1 cellular context compared by ENCODE assay signal in the genomic region with DNA sequence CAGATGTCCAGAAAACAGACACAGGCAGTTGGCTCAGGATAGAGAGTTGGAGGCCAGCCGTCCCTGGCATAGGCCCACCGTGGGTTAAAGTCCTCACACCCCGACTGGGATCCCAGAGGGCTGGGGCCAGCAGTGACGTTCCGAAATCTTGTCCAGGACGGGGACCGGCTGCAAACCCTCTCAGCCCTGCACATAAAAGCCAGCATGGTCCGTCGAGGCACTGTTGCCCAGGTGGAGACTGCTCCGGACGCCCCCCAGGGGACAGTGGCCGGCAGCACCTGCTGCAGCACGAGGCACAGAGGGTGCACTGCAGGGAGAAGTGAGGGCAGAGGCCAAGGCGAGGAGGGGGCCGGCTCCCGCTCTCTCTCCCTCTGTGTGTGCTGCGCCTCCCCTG.
TF ChIP-seq lines count a peak whose summit lies in the region.

No MANE protein-coding gene starts in this region.

TF ChIP-seq in WTC11, 78 proteins besides CTCF, POLR2A, EP300 and RAD21 (continued from another document):
- TF ChIP-seq ZNF532 (CRISPR knock-in tag; IDR thresholded peaks at IDR 0.05; ENCODE audit: borderline replicate concordance): no peak
- no peak for TF ChIP-seq MXD4 (CRISPR knock-in tag; IDR thresholded peaks at IDR 0.05; ENCODE audit: borderline replicate concordance)
- no peak for TF ChIP-seq ZBTB21 (CRISPR knock-in tag; IDR thresholded peaks at IDR 0.05; ENCODE audit: borderline replicate concordance)
- TF ChIP-seq EMX1 (CRISPR knock-in tag; IDR thresholded peaks at IDR 0.05): no peak
- TF ChIP-seq HMGXB4 (CRISPR knock-in tag; IDR thresholded peaks at IDR 0.05): peak; percentile 31; the same call in 1 of the 2 replicates
- TF ChIP-seq, protein P1, sequence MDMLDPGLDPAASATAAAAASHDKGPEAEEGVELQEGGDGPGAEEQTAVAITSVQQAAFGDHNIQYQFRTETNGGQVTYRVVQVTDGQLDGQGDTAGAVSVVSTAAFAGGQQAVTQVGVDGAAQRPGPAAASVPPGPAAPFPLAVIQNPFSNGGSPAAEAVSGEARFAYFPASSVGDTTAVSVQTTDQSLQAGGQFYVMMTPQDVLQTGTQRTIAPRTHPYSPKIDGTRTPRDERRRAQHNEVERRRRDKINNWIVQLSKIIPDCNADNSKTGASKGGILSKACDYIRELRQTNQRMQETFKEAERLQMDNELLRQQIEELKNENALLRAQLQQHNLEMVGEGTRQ (CRISPR knock-in tag; IDR thresholded peaks at IDR 0.05): no peak
- TF ChIP-seq ZNF396 (CRISPR knock-in tag; IDR thresholded peaks at IDR 0.05; ENCODE audit: borderline replicate concordance): no peak
- 0 out of 2 replicates have a peak, but pooled peaks have one; percentile 14 for TF ChIP-seq NR2C2 (CRISPR knock-in tag; IDR thresholded peaks at IDR 0.05)
- TF ChIP-seq, protein P2, sequence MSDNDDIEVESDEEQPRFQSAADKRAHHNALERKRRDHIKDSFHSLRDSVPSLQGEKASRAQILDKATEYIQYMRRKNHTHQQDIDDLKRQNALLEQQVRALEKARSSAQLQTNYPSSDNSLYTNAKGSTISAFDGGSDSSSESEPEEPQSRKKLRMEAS (CRISPR knock-in tag; IDR thresholded peaks at IDR 0.05): peak; percentile 95
- no peak for TF ChIP-seq SMAD4 (CRISPR knock-in tag; IDR thresholded peaks at IDR 0.05)
- 0 out of 2 replicates have a peak, but pooled peaks have one; percentile 13 for TF ChIP-seq SP1 (CRISPR knock-in tag; conservative IDR thresholded peaks at IDR 0.05)
- TF ChIP-seq ELF4 (CRISPR knock-in tag; IDR thresholded peaks at IDR 0.05; ENCODE audit: low read depth): no peak
- 0 out of 2 replicates have a peak, but pooled peaks have one; percentile 29 for TF ChIP-seq E2F5 (CRISPR knock-in tag; IDR thresholded peaks at IDR 0.05)
- TF ChIP-seq, protein P3, sequence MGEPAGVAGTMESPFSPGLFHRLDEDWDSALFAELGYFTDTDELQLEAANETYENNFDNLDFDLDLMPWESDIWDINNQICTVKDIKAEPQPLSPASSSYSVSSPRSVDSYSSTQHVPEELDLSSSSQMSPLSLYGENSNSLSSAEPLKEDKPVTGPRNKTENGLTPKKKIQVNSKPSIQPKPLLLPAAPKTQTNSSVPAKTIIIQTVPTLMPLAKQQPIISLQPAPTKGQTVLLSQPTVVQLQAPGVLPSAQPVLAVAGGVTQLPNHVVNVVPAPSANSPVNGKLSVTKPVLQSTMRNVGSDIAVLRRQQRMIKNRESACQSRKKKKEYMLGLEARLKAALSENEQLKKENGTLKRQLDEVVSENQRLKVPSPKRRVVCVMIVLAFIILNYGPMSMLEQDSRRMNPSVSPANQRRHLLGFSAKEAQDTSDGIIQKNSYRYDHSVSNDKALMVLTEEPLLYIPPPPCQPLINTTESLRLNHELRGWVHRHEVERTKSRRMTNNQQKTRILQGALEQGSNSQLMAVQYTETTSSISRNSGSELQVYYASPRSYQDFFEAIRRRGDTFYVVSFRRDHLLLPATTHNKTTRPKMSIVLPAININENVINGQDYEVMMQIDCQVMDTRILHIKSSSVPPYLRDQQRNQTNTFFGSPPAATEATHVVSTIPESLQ (CRISPR knock-in tag; IDR thresholded peaks at IDR 0.05): no peak
- peak; percentile 80 for TF ChIP-seq FOXP1 (CRISPR knock-in tag; IDR thresholded peaks at IDR 0.05; ENCODE audit: borderline replicate concordance)
- no peak for TF ChIP-seq ESRRA (CRISPR knock-in tag; IDR thresholded peaks at IDR 0.05; ENCODE audit: borderline replicate concordance)
- TF ChIP-seq RELA (CRISPR knock-in tag; IDR thresholded peaks at IDR 0.05; ENCODE audit: borderline replicate concordance): 0 out of 2 replicates have a peak, but pooled peaks have one; percentile 54
